33 cellular contexts compared by ENCODE assay signal in the genomic region with DNA sequence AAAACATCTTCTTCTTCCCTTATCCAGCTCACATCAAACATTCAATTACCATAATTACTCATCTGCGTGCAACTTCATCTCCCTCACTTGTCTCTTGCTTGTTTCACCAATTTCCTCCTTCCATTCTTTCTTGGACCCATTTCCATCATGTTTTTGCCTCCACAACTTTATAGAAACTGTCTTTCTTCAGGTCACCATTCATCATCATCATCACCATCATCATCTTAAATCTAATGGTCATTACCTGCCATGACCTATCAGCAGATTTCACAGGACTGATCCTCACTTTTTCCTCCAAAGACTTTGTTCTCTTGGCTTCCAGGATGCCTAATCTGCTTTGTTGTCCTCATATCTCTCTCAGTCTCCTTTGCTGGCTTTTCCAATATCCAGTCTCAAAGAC.
DNase-seq lines count a peak whose midpoint lies in the region; ATAC-seq, FAIRE-seq and TF ChIP-seq lines count a peak whose summit lies in the region.
"Had no signal": no experiment of that assay in that cellular context is flagged by ENCODE, and none has a peak within 500 bp of the region (broad histone marks: within the 10 kb centered on the region; RNA-seq: fewer than 3 reads in every experiment).

No MANE protein-coding gene starts in this region.

- H4K20me1 ChIP-seq in HepG2 (ENCODE audit: insufficient read depth, low read length) = no peaks in the 10 kb centered on the region
- H4K20me1 ChIP-seq: BLaER1; BLaER1 treated with 17β-estradiol and CSF1 and Interleukin-3, amounts not matched to agents 10 nM and 100 nM had no signal

- ATAC-seq in HepG2 (no peak), right lobe of liver (no peak), GM19463 (IDR thresholded peaks at IDR 0.05; ENCODE audit: unreplicated experiment) (no peak)
- no peak for ATAC-seq in activated CD4-positive, CD25-positive, alpha-beta regulatory T cell treated with anti-CD3 and anti-CD28 coated beads, Interleukin-2, amount 50 U/mL, for 24 hours
- ATAC-seq: A549; CD8-positive, alpha-beta T cell had no signal

- no peak for TF ChIP-seq RAD21 in HepG2 (CRISPR knock-in tag; IDR thresholded peaks at IDR 0.05)

- intact Hi-C loops in HepG2 (cut with micrococcal nuclease; ENCODE audit: unreplicated experiment) = no loop called here
- intact Hi-C loops in right lobe of liver (cut with DNase I) = no loop called here

- in situ Hi-C loops in HepG2 (cut with HindIII; ENCODE audit: extremely low pct_ligation_motif_present, low pct_unique_long_range_greater_than_20kb) = no loop called here

- H3K4me3 ChIP-seq in HepG2 (replicated peaks in 1 of 3; ENCODE audit: insufficient read depth in 1 of 3, low read depth in 2 of 3, low read length in 3 of 3) = no peak overlapping the region
- no peak overlapping the region for H3K4me3 ChIP-seq in right lobe of liver
- no peak overlapping the region for H3K4me3 ChIP-seq in HEK293 (ENCODE audit: low read depth, low read length)
- H3K4me3 ChIP-seq: A549; BLaER1; BLaER1 treated with 17β-estradiol and CSF1 and Interleukin-3, amounts not matched to agents 10 nM and 100 nM had no signal

- BruUV-seq in HepG2 (replicated peaks; lab: Mats Ljungman, UMichigan) = no TSS peak

- TF ChIP-seq POLR2A in HepG2 (IDR thresholded peaks at IDR 0.05; ENCODE audit: insufficient read depth in 1 of 2, low read depth in 2 of 2, low read length in 2 of 2) (no peak), right lobe of liver (IDR thresholded peaks at IDR 0.05) (no peak)

- no peak for DNase-seq in HepG2 (ENCODE audit: low spot score)
- no peak for DNase-seq in right lobe of liver
- DNase-seq in HTR-8/SVneo (ENCODE audit: insufficient read length, low spot score) = no peak
- DNase-seq: 8988T; ACHN; AML-193; BE2C; C1 segment of cervical spinal cord; Caco-2; Calu3; CD4-positive, alpha-beta memory T cell; CD4-positive, alpha-beta T cell; CD4-positive, CD25-positive, alpha-beta regulatory T cell; CD8-positive, alpha-beta memory T cell; CD8-positive, alpha-beta T cell; COR-L47; DMS 273 treated with DMSO at 0.1 percent for 48 hours; DMS153; DMS53; DMS79; DMS79 treated with DMSO at 0.1 percent for 48 hours; DND-41; EL had no signal

- H3K4me1 ChIP-seq in HepG2 (ENCODE audit: insufficient read depth, low read length) (no peaks in the 10 kb centered on the region), right lobe of liver (no peaks in the 10 kb centered on the region), HEK293 (ENCODE audit: control insufficient read depth, insufficient read depth, low read length) (no peaks in the 10 kb centered on the region)
- H3K4me1 ChIP-seq: A549; BE2C; BLaER1; BLaER1 treated with 17β-estradiol and CSF1 and Interleukin-3, amounts not matched to agents 10 nM and 100 nM; Caco-2 had no signal

- TF ChIP-seq EP300 in HepG2 (IDR thresholded peaks at IDR 0.05; ENCODE audit: low read depth in 2 of 2, low read length in 2 of 2) (no peak), HepG2 (CRISPR knock-in tag; IDR thresholded peaks at IDR 0.05; ENCODE audit: borderline replicate concordance) (no peak)

- H3K9me3 ChIP-seq in HepG2 (ENCODE audit: low read length) = peaks cover 39% of the 10 kb centered on the region
- H3K9me3 ChIP-seq in right lobe of liver = no peaks in the 10 kb centered on the region
- H3K9me3 ChIP-seq in HEK293 (ENCODE audit: control insufficient read depth, insufficient read depth, low read depth, low read length) = no peaks in the 10 kb centered on the region
- H3K9me3 ChIP-seq: A549; BE2C; BLaER1; BLaER1 treated with 17β-estradiol and CSF1 and Interleukin-3, amounts not matched to agents 10 nM and 100 nM; Caco-2 had no signal

- H3K27me3 ChIP-seq in HepG2 (ENCODE audit: control insufficient read depth in 1 of 2, insufficient read depth in 2 of 2, low read length in 2 of 2) = no peaks in the 10 kb centered on the region
- H3K27me3 ChIP-seq in right lobe of liver = no peaks in the 10 kb centered on the region
- H3K27me3 ChIP-seq: BE2C; BLaER1; BLaER1 treated with 17β-estradiol and CSF1 and Interleukin-3, amounts not matched to agents 10 nM and 100 nM had no signal

- H3K27ac ChIP-seq in HepG2 (ENCODE audit: extremely low read length, insufficient read depth, low read length) = no peak overlapping the region
- no peak overlapping the region for H3K27ac ChIP-seq in right lobe of liver
- no peak overlapping the region for H3K27ac ChIP-seq in HEK293 (ENCODE audit: extremely low read depth, low read depth, low read length)
- H3K27ac ChIP-seq: 22Rv1; A549; BLaER1; BLaER1 treated with 17β-estradiol and CSF1 and Interleukin-3, amounts not matched to agents 10 nM and 100 nM; C4-2B had no signal

- no peak overlapping the region for H3K4me2 ChIP-seq in HepG2 (ENCODE audit: low read depth, low read length)
- H3K4me2 ChIP-seq: A549; BLaER1; BLaER1 treated with 17β-estradiol and CSF1 and Interleukin-3, amounts not matched to agents 10 nM and 100 nM had no signal

- H2AFZ ChIP-seq in HepG2 (ENCODE audit: low read length) = no peak overlapping the region

- no peak for TF ChIP-seq CTCF in HepG2 (CRISPR knock-in tag; IDR thresholded peaks at IDR 0.05)
- TF ChIP-seq CTCF in right lobe of liver (IDR thresholded peaks at IDR 0.05) = no peak
- TF ChIP-seq CTCF in HEK293 (tag by site-specific recombination; IDR thresholded peaks at IDR 0.05) = no peak

- H3K36me3 ChIP-seq in HepG2 (replicated peaks in 1 of 2; ENCODE audit: control insufficient read depth in 1 of 2, insufficient read depth in 2 of 2, low read length in 2 of 2) (no peaks in the 10 kb centered on the region), right lobe of liver (no peaks in the 10 kb centered on the region), HEK293 (ENCODE audit: control insufficient read depth in 2 of 2, insufficient read depth in 1 of 2, low read length in 2 of 2) (no peaks in the 10 kb centered on the region)
- H3K36me3 ChIP-seq: BE2C; BLaER1; BLaER1 treated with 17β-estradiol and CSF1 and Interleukin-3, amounts not matched to agents 10 nM and 100 nM had no signal

- no peaks in the 10 kb centered on the region for H3K79me2 ChIP-seq in HepG2 (ENCODE audit: insufficient read depth, low read length)

- 3% methylated on average over 1 of the region's 1 CpG for WGBS in HepG2 (ENCODE audit: low lambda C conversion rate)
- 57% methylated on average over 1 of the region's 1 CpG for WGBS in right lobe of liver (ENCODE audit: insufficient coverage, low coverage, low lambda C conversion rate, missing lambda C conversion rate)

- H3K9ac ChIP-seq in HepG2 (ENCODE audit: insufficient read depth, low read depth, low read length) = no peak overlapping the region
- H3K9ac ChIP-seq: BLaER1; BLaER1 treated with 17β-estradiol and CSF1 and Interleukin-3, amounts not matched to agents 10 nM and 100 nM had no signal

- POLR2A ChIA-PET in HepG2 (lab: Yijun Ruan, JAX) = no interaction called here
- POLR2A ChIA-PET in HEK293 (lab: Yijun Ruan, JAX) = no interaction called here

- CTCF ChIA-PET in HepG2 (lab: Yijun Ruan, JAX; ENCODE audit: low intra/inter-chr PET ratio, low total read pairs) = no interaction called here
- CTCF ChIA-PET in HEK293 (lab: Yijun Ruan, JAX) = no interaction called here

- FAIRE-seq in HepG2 (lab: Jason Lieb, UNC) (no peak), HTR-8/SVneo (lab: Jason Lieb, UNC) (peak; percentile 64)
- FAIRE-seq: A204.1, A549, D721Med had no signal

TF ChIP-seq in HepG2, 621 proteins besides CTCF, POLR2A, EP300 and RAD21 (continues in another document):
- TF ChIP-seq ZBTB7B (CRISPR knock-in tag; IDR thresholded peaks at IDR 0.05) (no peak), CREB1 (IDR thresholded peaks at IDR 0.05) (peak; percentile 66; the same call in 1 of the 2 replicates), CREB1 (CRISPR knock-in tag; IDR thresholded peaks at IDR 0.05) (no peak), KLF12 (CRISPR knock-in tag; IDR thresholded peaks at IDR 0.05; ENCODE audit: borderline replicate concordance) (no peak)

TF ChIP-seq in HEK293, 187 proteins besides CTCF, POLR2A, EP300 and RAD21:
- TF ChIP-seq PRDM6 (tag by site-specific recombination; IDR thresholded peaks at IDR 0.05) (no peak), ZSCAN16 (tag by site-specific recombination; IDR thresholded peaks at IDR 0.05) (no peak), ZNF184 (tag by site-specific recombination; IDR thresholded peaks at IDR 0.05) (no peak)
- TF ChIP-seq, protein P1, sequence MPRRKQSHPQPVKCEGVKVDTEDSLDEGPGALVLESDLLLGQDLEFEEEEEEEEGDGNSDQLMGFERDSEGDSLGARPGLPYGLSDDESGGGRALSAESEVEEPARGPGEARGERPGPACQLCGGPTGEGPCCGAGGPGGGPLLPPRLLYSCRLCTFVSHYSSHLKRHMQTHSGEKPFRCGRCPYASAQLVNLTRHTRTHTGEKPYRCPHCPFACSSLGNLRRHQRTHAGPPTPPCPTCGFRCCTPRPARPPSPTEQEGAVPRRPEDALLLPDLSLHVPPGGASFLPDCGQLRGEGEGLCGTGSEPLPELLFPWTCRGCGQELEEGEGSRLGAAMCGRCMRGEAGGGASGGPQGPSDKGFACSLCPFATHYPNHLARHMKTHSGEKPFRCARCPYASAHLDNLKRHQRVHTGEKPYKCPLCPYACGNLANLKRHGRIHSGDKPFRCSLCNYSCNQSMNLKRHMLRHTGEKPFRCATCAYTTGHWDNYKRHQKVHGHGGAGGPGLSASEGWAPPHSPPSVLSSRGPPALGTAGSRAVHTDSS (tag by site-specific recombination; IDR thresholded peaks at IDR 0.05) = peak; percentile 65
